Comparison of ENCODE assay signal across 1 cellular context in genomic region chr1:181559142-181559541, GRCh38.
TF ChIP-seq lines count a peak whose summit lies in the region.

No MANE protein-coding gene starts in this region.

TF ChIP-seq in GM23338, 12 proteins besides CTCF, POLR2A, EP300 and RAD21 (continued from another document):
- TF ChIP-seq, protein P1, sequence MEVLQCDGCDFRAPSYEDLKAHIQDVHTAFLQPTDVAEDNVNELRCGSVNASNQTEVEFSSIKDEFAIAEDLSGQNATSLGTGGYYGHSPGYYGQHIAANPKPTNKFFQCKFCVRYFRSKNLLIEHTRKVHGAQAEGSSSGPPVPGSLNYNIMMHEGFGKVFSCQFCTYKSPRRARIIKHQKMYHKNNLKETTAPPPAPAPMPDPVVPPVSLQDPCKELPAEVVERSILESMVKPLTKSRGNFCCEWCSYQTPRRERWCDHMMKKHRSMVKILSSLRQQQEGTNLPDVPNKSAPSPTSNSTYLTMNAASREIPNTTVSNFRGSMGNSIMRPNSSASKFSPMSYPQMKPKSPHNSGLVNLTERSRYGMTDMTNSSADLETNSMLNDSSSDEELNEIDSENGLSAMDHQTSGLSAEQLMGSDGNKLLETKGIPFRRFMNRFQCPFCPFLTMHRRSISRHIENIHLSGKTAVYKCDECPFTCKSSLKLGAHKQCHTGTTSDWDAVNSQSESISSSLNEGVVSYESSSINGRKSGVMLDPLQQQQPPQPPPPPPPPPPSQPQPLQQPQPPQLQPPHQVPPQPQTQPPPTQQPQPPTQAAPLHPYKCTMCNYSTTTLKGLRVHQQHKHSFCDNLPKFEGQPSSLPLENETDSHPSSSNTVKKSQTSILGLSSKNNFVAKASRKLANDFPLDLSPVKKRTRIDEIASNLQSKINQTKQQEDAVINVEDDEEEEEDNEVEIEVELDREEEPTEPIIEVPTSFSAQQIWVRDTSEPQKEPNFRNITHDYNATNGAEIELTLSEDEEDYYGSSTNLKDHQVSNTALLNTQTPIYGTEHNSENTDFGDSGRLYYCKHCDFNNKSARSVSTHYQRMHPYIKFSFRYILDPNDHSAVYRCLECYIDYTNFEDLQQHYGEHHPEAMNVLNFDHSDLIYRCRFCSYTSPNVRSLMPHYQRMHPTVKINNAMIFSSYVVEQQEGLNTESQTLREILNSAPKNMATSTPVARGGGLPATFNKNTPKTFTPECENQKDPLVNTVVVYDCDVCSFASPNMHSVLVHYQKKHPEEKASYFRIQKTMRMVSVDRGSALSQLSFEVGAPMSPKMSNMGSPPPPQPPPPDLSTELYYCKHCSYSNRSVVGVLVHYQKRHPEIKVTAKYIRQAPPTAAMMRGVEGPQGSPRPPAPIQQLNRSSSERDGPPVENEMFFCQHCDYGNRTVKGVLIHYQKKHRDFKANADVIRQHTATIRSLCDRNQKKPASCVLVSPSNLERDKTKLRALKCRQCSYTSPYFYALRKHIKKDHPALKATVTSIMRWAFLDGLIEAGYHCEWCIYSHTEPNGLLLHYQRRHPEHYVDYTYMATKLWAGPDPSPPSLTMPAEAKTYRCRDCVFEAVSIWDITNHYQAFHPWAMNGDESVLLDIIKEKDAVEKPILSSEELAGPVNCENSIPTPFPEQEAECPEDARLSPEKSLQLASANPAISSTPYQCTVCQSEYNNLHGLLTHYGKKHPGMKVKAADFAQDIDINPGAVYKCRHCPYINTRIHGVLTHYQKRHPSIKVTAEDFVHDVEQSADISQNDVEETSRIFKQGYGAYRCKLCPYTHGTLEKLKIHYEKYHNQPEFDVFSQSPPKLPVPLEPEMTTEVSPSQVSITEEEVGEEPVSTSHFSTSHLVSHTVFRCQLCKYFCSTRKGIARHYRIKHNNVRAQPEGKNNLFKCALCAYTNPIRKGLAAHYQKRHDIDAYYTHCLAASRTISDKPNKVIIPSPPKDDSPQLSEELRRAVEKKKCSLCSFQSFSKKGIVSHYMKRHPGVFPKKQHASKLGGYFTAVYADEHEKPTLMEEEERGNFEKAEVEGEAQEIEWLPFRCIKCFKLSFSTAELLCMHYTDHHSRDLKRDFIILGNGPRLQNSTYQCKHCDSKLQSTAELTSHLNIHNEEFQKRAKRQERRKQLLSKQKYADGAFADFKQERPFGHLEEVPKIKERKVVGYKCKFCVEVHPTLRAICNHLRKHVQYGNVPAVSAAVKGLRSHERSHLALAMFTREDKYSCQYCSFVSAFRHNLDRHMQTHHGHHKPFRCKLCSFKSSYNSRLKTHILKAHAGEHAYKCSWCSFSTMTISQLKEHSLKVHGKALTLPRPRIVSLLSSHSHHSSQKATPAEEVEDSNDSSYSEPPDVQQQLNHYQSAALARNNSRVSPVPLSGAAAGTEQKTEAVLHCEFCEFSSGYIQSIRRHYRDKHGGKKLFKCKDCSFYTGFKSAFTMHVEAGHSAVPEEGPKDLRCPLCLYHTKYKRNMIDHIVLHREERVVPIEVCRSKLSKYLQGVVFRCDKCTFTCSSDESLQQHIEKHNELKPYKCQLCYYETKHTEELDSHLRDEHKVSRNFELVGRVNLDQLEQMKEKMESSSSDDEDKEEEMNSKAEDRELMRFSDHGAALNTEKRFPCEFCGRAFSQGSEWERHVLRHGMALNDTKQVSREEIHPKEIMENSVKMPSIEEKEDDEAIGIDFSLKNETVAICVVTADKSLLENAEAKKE (CRISPR knock-in tag; IDR thresholded peaks at IDR 0.05), result no peak
- TF ChIP-seq POLR2AphosphoS5 (IDR thresholded peaks at IDR 0.05; ENCODE audit: low read depth), result no peak
TF ChIP-seq in GM23338: peak in this region for 0.
